In genomic region chr19:13691569-13691968, GRCh38 we compare ENCODE assay signal across 19 cellular contexts.
"Had no signal": no experiment of that assay in that cellular context is flagged by ENCODE, and none has a peak within 500 bp of the region (broad histone marks: within the 10 kb centered on the region; RNA-seq: fewer than 3 reads in every experiment).

No MANE protein-coding gene starts in this region.

- H3K36me3 Mint-ChIP-seq: naive B cell, T-cell had no signal

- ATAC-seq: gastrocnemius medialis, left lung, T-cell had no signal

- H3K36me3 ChIP-seq: ascending aorta, gastrocnemius medialis, left lung, tibial artery had no signal

- H3K4me3 Mint-ChIP-seq: activated T-cell treated with anti-CD3 and anti-CD28 coated beads, Interleukin-2, amount 50 U/mL, for 72 hours; endodermal cell; naive B cell; neural crest cell; T-cell had no signal

- H3K27ac Mint-ChIP-seq: activated T-cell treated with anti-CD3 and anti-CD28 coated beads, Interleukin-2, amount 50 U/mL, for 72 hours; endodermal cell; naive B cell; progenitor cell of endocrine pancreas; T-cell had no signal

- H3K4me1 Mint-ChIP-seq: naive B cell, T-cell had no signal

- H3K27ac ChIP-seq: ascending aorta, gastrocnemius medialis, left lung, tibial artery, VCaP had no signal

- H3K9me3 Mint-ChIP-seq: activated T-cell treated with anti-CD3 and anti-CD28 coated beads, Interleukin-2, amount 50 U/mL, for 72 hours; T-cell had no signal

- H3K27me3 ChIP-seq: ascending aorta, gastrocnemius medialis had no signal

- H3K4me3 ChIP-seq: ascending aorta, gastrocnemius medialis, left lung, tibial artery had no signal

- DNase-seq: activated CD4-positive, alpha-beta T cell treated with anti-CD3 and anti-CD28 coated beads for 1 hour; activated CD8-positive, alpha-beta memory T cell treated with anti-CD3 and anti-CD28 coated beads for 24 hours; activated effector memory CD4-positive, alpha-beta T cell treated with anti-CD3 and anti-CD28 coated beads, Interleukin-2, amount 50 U/mL, for 16 hours; activated naive CD4-positive, alpha-beta T cell treated with anti-CD3 and anti-CD28 coated beads, Interleukin-2, amount 50 U/mL, for 16 hours; activated T-cell treated with anti-CD3 and anti-CD28 coated beads, Interleukin-2, amount 50 U/mL, for 72 hours; endodermal cell; gastrocnemius medialis; left lung; naive B cell; stimulated activated CD4-positive, alpha-beta T cell treated with anti-CD3 and anti-CD28 coated beads, Interleukin-1b, Interleukin-23, amount 100 ng/mL, for 48 hours; stimulated activated CD8-positive, alpha-beta memory T cell treated with anti-CD3 and anti-CD28 coated beads, Interleukin-4, amount 100 ng/mL, for 48 hours; stimulated activated naive CD4-positive, alpha-beta T cell; T-cell; T-helper 9 cell; tibial artery had no signal

- H3K4me1 ChIP-seq: gastrocnemius medialis, left lung, tibial artery had no signal

- H3K9me3 ChIP-seq: ascending aorta, gastrocnemius medialis, left lung, tibial artery had no signal
